In genomic region chr5:135978993-135979392, GRCh38 we compare ENCODE assay signal across 28 cellular contexts. TPM values are rescaled to one million over a fixed set of nuclear protein-coding genes. Genes with fewer than 3 reads are reported as not detected.
"Had no signal": no experiment of that assay in that cellular context is flagged by ENCODE, and none has a peak within 500 bp of the region (broad histone marks: within the 10 kb centered on the region; RNA-seq: fewer than 3 reads in every experiment).

No MANE protein-coding gene starts in this region.

- DNase-seq: activated CD4-positive, alpha-beta memory T cell treated with anti-CD3 and anti-CD28 coated beads, Interleukin-2, amount 10 ng/mL, durations not matched to agents 7 days and 5 days; activated CD4-positive, alpha-beta T cell treated with anti-CD3 and anti-CD28 coated beads for 48 hours; activated CD4-positive, CD25-positive, alpha-beta regulatory T cell; activated naive CD4-positive, alpha-beta T cell treated with Interleukin-2 at 50 U/mL for 16 hours; activated T-cell treated with anti-CD3 and anti-CD28 coated beads, Interleukin-2, amount 50 U/mL, for 1 hour; aorta; cerebellar nuclear complex; cortex of kidney; hypothalamus; islet precursor cell; left colon; nephron progenitor cell; nucleus accumbens; right cardiac atrium; spleen; stimulated activated naive B cell treated with anti-CD40 and anti-IgM and Interleukin-4, amounts not matched to agents 10 μg/mL and 1 μg/mL and 100 μg/mL, for 72 hours; T-cell; T1000; upper lobe of left lung had no signal

- H3K27ac ChIP-seq: breast epithelium, SK-N-MC, spleen, thoracic aorta, upper lobe of left lung had no signal

- H3K4me1 ChIP-seq: breast epithelium, spleen had no signal

- H3K9me3 ChIP-seq: breast epithelium, thoracic aorta, upper lobe of left lung had no signal

- H3K4me3 ChIP-seq: breast epithelium, lung, SK-N-MC, spleen, thoracic aorta, upper lobe of left lung had no signal

- H3K27me3 ChIP-seq: breast epithelium, upper lobe of left lung had no signal

- H3K36me3 ChIP-seq: breast epithelium, spleen, thoracic aorta, upper lobe of left lung had no signal

- ATAC-seq: left colon; stimulated activated naive B cell treated with anti-CD40 and anti-IgM and Interleukin-4, amounts not matched to agents 10 μg/mL and 1 μg/mL and 100 μg/mL, for 72 hours; T-cell had no signal

RNA-seq across cellular contexts. Expression of gene LECT2, which starts 24.2 kb away (rescaled TPM):
- total RNA-seq: activated CD4-positive, alpha-beta memory T cell treated with anti-CD3 and anti-CD28 coated beads, Interleukin-2, amount 10 ng/mL, durations not matched to agents 7 days and 5 days; activated T-helper 2 cell treated with anti-CD3 and anti-CD28 coated beads, Interferon-gamma antibody, Interleukin-2, Interleukin-4, amounts not matched to agents 10 μg/mL and 5 μg/mL and 100 μg/mL, durations not matched to agents 14 hours and 24 hours and 36 hours; aorta; breast epithelium; glomerular endothelial cell; left colon; lung; mesothelial cell of epicardium; progenitor cell of endocrine pancreas; right cardiac atrium; spleen; T-cell; thoracic aorta; upper lobe of left lung had no signal
- polyA plus RNA-seq: aorta, esophagus, lung, right cardiac atrium, spleen had no signal

RNA-seq across cellular contexts. Expression of gene TGFBI, which starts 49.8 kb away (rescaled TPM):
- total RNA-seq: activated CD4-positive, alpha-beta memory T cell treated with anti-CD3 and anti-CD28 coated beads, Interleukin-2, amount 10 ng/mL, durations not matched to agents 7 days and 5 days; activated T-helper 2 cell treated with anti-CD3 and anti-CD28 coated beads, Interferon-gamma antibody, Interleukin-2, Interleukin-4, amounts not matched to agents 10 μg/mL and 5 μg/mL and 100 μg/mL, durations not matched to agents 14 hours and 24 hours and 36 hours had no signal
